ENCODE assay signal across 8 cellular contexts in the genomic region with DNA sequence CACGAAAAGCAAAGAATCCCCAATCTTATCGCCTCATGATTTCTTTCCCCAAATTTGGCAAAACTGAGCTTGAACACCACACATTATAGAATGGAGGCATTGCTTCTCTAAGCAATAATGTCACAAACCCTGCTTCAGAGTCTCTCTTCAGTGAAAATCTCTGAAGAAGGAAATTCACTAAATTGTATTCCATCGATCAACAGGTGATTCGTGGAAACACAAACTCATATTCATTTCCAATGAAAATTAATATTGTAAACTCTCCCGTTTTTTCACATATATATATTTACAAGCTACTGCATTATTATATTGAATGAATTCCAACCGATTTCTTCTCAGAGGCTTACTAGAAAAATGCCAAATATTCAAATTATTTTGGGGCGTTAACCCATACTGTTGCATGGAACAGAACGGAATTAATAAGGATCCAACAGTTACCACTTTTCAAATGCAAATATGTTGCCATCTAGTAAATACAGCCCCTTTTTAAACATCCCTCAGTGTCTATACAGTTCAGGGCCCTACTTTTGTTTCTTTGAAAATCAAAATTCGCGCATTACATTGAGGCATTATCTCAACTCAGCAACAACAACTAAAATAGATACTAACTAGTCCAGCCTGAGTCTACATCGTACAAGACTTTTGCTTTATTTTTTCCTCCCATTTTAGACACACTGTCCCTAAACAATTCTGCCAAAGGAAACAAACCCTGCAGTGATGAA. TPM values are rescaled to one million over a fixed set of nuclear protein-coding genes. Genes with fewer than 3 reads are reported as not detected.
DNase-seq lines count a peak whose midpoint lies in the region; ATAC-seq, FAIRE-seq and TF ChIP-seq lines count a peak whose summit lies in the region.

No MANE protein-coding gene starts in this region.

- no peak for ATAC-seq in activated CD8-positive, alpha-beta memory T cell treated with anti-CD3 and anti-CD28 coated beads, Interleukin-2, amount 10 ng/mL, durations not matched to agents 7 days and 5 days
- ATAC-seq in lung (ENCODE audit: insufficient read depth, low FRiP score) (no peak), HG02852 (IDR thresholded peaks at IDR 0.05; ENCODE audit: unreplicated experiment) (no peak), GM18519 (IDR thresholded peaks at IDR 0.05; ENCODE audit: low FRiP score, unreplicated experiment) (no peak), GM19328 (IDR thresholded peaks at IDR 0.05; ENCODE audit: unreplicated experiment) (no peak)

- CTCF ChIA-PET in activated CD8-positive, alpha-beta memory T cell treated with anti-CD3 and anti-CD28 coated beads, Interleukin-2, amount 10 ng/mL, durations not matched to agents 7 days and 5 days (lab: Charles Lee): interaction anchor here (0.5 to 1.6 kb wide), 2 partner anchors 10 to 832 kb away, joined by 3 read pairs; no protein-coding TSS in a partner anchor

- H3K36me3 ChIP-seq in bronchial epithelial cell (ENCODE audit: control insufficient read depth, insufficient read depth, low read length) (peaks cover 1% of the 10 kb centered on the region), lung (ENCODE audit: control insufficient read depth in 2 of 2, insufficient read depth in 2 of 2, low read length in 2 of 2) (peaks cover 0 to 3% of the 10 kb centered on the region in 2 donors), testis (ENCODE audit: low read depth, missing control alignments) (no peaks in the 10 kb centered on the region)

- no peak overlapping the region for H3K27ac Mint-ChIP-seq in activated CD8-positive, alpha-beta memory T cell treated with anti-CD3 and anti-CD28 coated beads, Interleukin-2, amount 10 ng/mL, durations not matched to agents 7 days and 5 days

- H3K27ac ChIP-seq in lung (ENCODE audit: low read depth in 1 of 2, low read length in 1 of 2) (peak overlapping the region; percentile 93 to 98), testis (peak overlapping the region; percentile 57 to 94)

- no peak for TF ChIP-seq POLR2A in testis (IDR thresholded peaks at IDR 0.05)

- peaks cover 1% of the 10 kb centered on the region for H3K36me3 Mint-ChIP-seq in activated CD8-positive, alpha-beta memory T cell treated with anti-CD3 and anti-CD28 coated beads, Interleukin-2, amount 10 ng/mL, durations not matched to agents 7 days and 5 days

- no peaks in the 10 kb centered on the region for H3K27me3 ChIP-seq in bronchial epithelial cell (ENCODE audit: control insufficient read depth, insufficient read depth, low read length)
- H3K27me3 ChIP-seq in lung (ENCODE audit: control insufficient read depth, insufficient read depth): no peaks in the 10 kb centered on the region
- H3K27me3 ChIP-seq in testis: no peaks in the 10 kb centered on the region

- peak overlapping the region; percentile 72 for H3K4me3 ChIP-seq in bronchial epithelial cell (ENCODE audit: low read depth, low read length)
- peak overlapping the region; percentile 87 for H3K4me3 ChIP-seq in lung
- H3K4me3 ChIP-seq in testis: peak overlapping the region; percentile 58 to 71

- H3K4me1 Mint-ChIP-seq in activated CD8-positive, alpha-beta memory T cell treated with anti-CD3 and anti-CD28 coated beads, Interleukin-2, amount 10 ng/mL, durations not matched to agents 7 days and 5 days: peaks cover 11% of the 10 kb centered on the region

- H3K4me1 ChIP-seq in lung (ENCODE audit: control insufficient read depth in 2 of 2, insufficient read depth in 2 of 2, low read length in 2 of 2): peaks cover 8 to 11% of the 10 kb centered on the region in 2 donors
- H3K4me1 ChIP-seq in testis: peaks cover 8% of the 10 kb centered on the region

- H3K27me3 Mint-ChIP-seq in activated CD8-positive, alpha-beta memory T cell treated with anti-CD3 and anti-CD28 coated beads, Interleukin-2, amount 10 ng/mL, durations not matched to agents 7 days and 5 days: peaks cover 80% of the 10 kb centered on the region

- no peak for FAIRE-seq in bronchial epithelial cell (lab: Jason Lieb, UNC)

- no peaks in the 10 kb centered on the region for H3K9me3 Mint-ChIP-seq in activated CD8-positive, alpha-beta memory T cell treated with anti-CD3 and anti-CD28 coated beads, Interleukin-2, amount 10 ng/mL, durations not matched to agents 7 days and 5 days (ENCODE audit: low read depth)

- no peak for TF ChIP-seq CTCF in bronchial epithelial cell (IDR thresholded peaks at IDR 0.05; ENCODE audit: insufficient read depth, low read length, severe bottlenecking)
- TF ChIP-seq CTCF in lung (IDR thresholded peaks at IDR 0.05; ENCODE audit: control extremely low read depth, extremely low read depth): no peak
- TF ChIP-seq CTCF in testis (IDR thresholded peaks at IDR 0.05): no peak

- peak overlapping the region; percentile 32 for H3K4me3 Mint-ChIP-seq in activated CD8-positive, alpha-beta memory T cell treated with anti-CD3 and anti-CD28 coated beads, Interleukin-2, amount 10 ng/mL, durations not matched to agents 7 days and 5 days

- WGBS in lung, 2 donors: 32 to 55% methylated on average over 11 of the region's 11 CpGs
- 33 to 35% methylated on average over 11 of the region's 11 CpGs for WGBS in testis, 2 donors

- no peak for DNase-seq in activated CD8-positive, alpha-beta memory T cell treated with anti-CD3 and anti-CD28 coated beads, Interleukin-2, amount 10 ng/mL, durations not matched to agents 7 days and 5 days
- no peak for DNase-seq in activated CD8-positive, alpha-beta memory T cell treated with anti-CD3 and anti-CD28 coated beads, Interleukin-2, amount 50 U/mL, for 48 hours
- DNase-seq in bronchial epithelial cell (ENCODE audit: low read depth): no peak
- DNase-seq in lung (ENCODE audit: low spot score): no peak
- no peak for DNase-seq in testis

- H3K9me3 ChIP-seq in lung (ENCODE audit: control insufficient read depth in 2 of 2, insufficient read depth in 1 of 2, low read length in 1 of 2) (no peaks in the 10 kb centered on the region), testis (no peaks in the 10 kb centered on the region)

- intact Hi-C loops in testis (cut with DNase I; ENCODE audit: low total_unique reads): no loop called here

RNA-seq across cellular contexts. Expression of a gene that starts 1.3 kb away (rescaled TPM):
- under 1 TPM in 1 of 2 experiments, not detected in 1; 0.05 TPM for total RNA-seq in activated CD8-positive, alpha-beta memory T cell treated with anti-CD3 and anti-CD28 coated beads, Interleukin-2, amount 10 ng/mL, durations not matched to agents 7 days and 5 days
- 47.4 and 58.8 TPM in 2 replicates for total RNA-seq in bronchial epithelial cell
- 10 to 100 TPM; 46.2 to 97.4 TPM for total RNA-seq in lung
- 10 to 100 TPM; 14.2 to 17.2 TPM for polyA plus RNA-seq in lung
- total RNA-seq in testis: 10 to 100 TPM; 27.7 to 28.7 TPM
- polyA plus RNA-seq in testis (ENCODE audit: insufficient read depth, low read depth, low replicate concordance): 20.8 TPM

Comparison
In these comparisons a context has a peak if more than half of its experiments do, and no peak if none do; other contexts are left out.
1. RNA of a gene that starts 1.3 kb away (total RNA-seq): 46.2 to 97.4 TPM in lung, 47.4 to 58.8 TPM in bronchial epithelial cell and 27.7 to 28.7 TPM in testis; 0.05 TPM in activated CD8-positive, alpha-beta memory T cell treated with anti-CD3 and anti-CD28 coated beads, Interleukin-2, amount 10 ng/mL, durations not matched to agents 7 days and 5 days; every median in the first group is over 10 times any median in the second.
2. Peak in every context shown above with its lines, with median percentiles within 50 percentile points of each other: H3K4me3 ChIP-seq.